In genomic region chr19:17303167-17303939, GRCh38 we compare ENCODE assay signal across 8 cellular contexts.
DNase-seq lines count a peak whose midpoint lies in the region; ATAC-seq and TF ChIP-seq lines count a peak whose summit lies in the region.

A gene with protein sequence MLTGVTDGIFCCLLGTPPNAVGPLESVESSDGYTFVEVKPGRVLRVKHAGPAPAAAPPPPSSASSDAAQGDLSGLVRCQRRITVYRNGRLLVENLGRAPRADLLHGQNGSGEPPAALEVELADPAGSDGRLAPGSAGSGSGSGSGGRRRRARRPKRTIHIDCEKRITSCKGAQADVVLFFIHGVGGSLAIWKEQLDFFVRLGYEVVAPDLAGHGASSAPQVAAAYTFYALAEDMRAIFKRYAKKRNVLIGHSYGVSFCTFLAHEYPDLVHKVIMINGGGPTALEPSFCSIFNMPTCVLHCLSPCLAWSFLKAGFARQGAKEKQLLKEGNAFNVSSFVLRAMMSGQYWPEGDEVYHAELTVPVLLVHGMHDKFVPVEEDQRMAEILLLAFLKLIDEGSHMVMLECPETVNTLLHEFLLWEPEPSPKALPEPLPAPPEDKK (minus strand): TSS chr19:17303425. CDS start chr19:17301616, 1,809 bp downstream.

- peak; percentile 52 for TF ChIP-seq POLR2A in GM15510 (IDR thresholded peaks at IDR 0.05; ENCODE audit: borderline replicate concordance, extremely low read depth, insufficient read length)

- DNase-seq in NCI-H187 treated with DMSO at 0.1 percent for 48 hours (lab: John Stamatoyannopoulos, UW) (peak; percentile 46), T1000 (lab: John Stamatoyannopoulos, UW) (peak; percentile 94), astrocyte of the spinal cord (ENCODE audit: low read depth, low spot score) (peak; percentile 95), hippocampal formation (lab: John Stamatoyannopoulos, UW) (peak; percentile 79 to 81), retina (peak; percentile 95)

- TF ChIP-seq CTCF in astrocyte of the spinal cord (IDR thresholded peaks at IDR 0.05; ENCODE audit: low read depth, low read length), result peak; percentile 37

- ATAC-seq in HG02884 (IDR thresholded peaks at IDR 0.05; ENCODE audit: unreplicated experiment) (peak; percentile 47), GM18858 (IDR thresholded peaks at IDR 0.05; ENCODE audit: unreplicated experiment) (no peak)

- in situ Hi-C loops in astrocyte of the spinal cord (cut with HindIII; ENCODE audit: low sequenced_read_pairs), result no loop called here

- H3K4me3 ChIP-seq in astrocyte of the spinal cord (ENCODE audit: low read depth, low read length), result peak within 1 kb of the TSS; percentile 69
